Comparison of ENCODE assay signal across 29 cellular contexts in the genomic region with DNA sequence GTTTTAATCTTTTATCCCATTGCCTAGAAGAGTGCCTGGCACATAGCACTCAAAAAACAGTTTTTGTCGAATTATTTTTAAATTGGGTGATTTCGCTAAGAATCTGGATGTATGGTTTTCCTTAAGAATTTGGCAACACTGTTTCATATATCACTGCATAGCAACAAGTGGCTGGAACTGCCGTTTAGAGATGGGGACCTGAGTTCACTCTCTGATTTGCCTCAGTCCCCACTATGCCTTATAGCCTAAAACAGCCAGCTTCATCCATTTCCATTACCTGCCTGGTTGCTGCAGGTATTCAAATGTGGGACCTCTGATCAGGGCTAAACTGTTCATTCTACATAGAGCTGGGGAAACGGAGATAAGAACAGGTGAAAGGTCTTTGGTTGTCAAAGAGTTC. TPM values are rescaled to one million over a fixed set of nuclear protein-coding genes. Genes with fewer than 3 reads are reported as not detected.
DNase-seq lines count a peak whose midpoint lies in the region; ATAC-seq, FAIRE-seq and TF ChIP-seq lines count a peak whose summit lies in the region.
"Had no signal": no experiment of that assay in that cellular context is flagged by ENCODE, and none has a peak within 500 bp of the region (broad histone marks: within the 10 kb centered on the region; RNA-seq: fewer than 3 reads in every experiment).

No MANE protein-coding gene starts in this region.

- H2AFZ ChIP-seq in HepG2 (ENCODE audit: low read length) (no peak overlapping the region), osteoblast (ENCODE audit: low read length) (no peak overlapping the region)

- H3K4me1 ChIP-seq in HepG2 (ENCODE audit: insufficient read depth, low read length) (peaks cover 27% of the 10 kb centered on the region), right lobe of liver (peaks cover 0 to 52% (median 6%) of the 10 kb centered on the region in 4 donors), osteoblast (ENCODE audit: insufficient read depth, low read length) (peaks cover 38% of the 10 kb centered on the region), mucosa of descending colon (ENCODE audit: low read depth) (peaks cover 16% of the 10 kb centered on the region)
- H3K4me1 ChIP-seq: foreskin keratinocyte had no signal

- no peak for TF ChIP-seq CTCF in HepG2 (CRISPR knock-in tag; IDR thresholded peaks at IDR 0.05)
- no peak for TF ChIP-seq CTCF in right lobe of liver (IDR thresholded peaks at IDR 0.05)
- no peak for TF ChIP-seq CTCF in epithelial cell of proximal tubule (conservative IDR thresholded peaks at IDR 0.05; ENCODE audit: low read depth, low read length)
- TF ChIP-seq CTCF in osteoblast (IDR thresholded peaks at IDR 0.05; ENCODE audit: extremely low read depth, low read depth, low read length) = no peak
- no peak for TF ChIP-seq CTCF in mucosa of descending colon (IDR thresholded peaks at IDR 0.05)

- H3K79me2 ChIP-seq in HepG2 (ENCODE audit: insufficient read depth, low read length) = peaks cover 6% of the 10 kb centered on the region
- peaks cover 85% of the 10 kb centered on the region for H3K79me2 ChIP-seq in osteoblast (ENCODE audit: insufficient read depth, low read length)

- ATAC-seq in HepG2 (no peak), right lobe of liver (no peak), GM21737 (IDR thresholded peaks at IDR 0.05; ENCODE audit: unreplicated experiment) (no peak), mucosa of descending colon (no peak)
- ATAC-seq: activated T-cell treated with anti-CD3 and anti-CD28 coated beads, Interleukin-2, amount 50 U/mL, for 4 hours; foreskin keratinocyte; HCT116; stimulated activated naive CD8-positive, alpha-beta T cell treated with anti-CD3 and anti-CD28 coated beads, Interleukin-15, amount 100 ng/mL, for 72 hours had no signal

- POLR2A ChIA-PET in HepG2 (lab: Yijun Ruan, JAX) = no interaction called here

- intact Hi-C loops in HepG2 (cut with micrococcal nuclease; ENCODE audit: unreplicated experiment) (no loop called here), right lobe of liver (cut with DNase I) (no loop called here), mucosa of descending colon (cut with DNase I, micrococcal nuclease) (no loop called here)

- H3K9ac ChIP-seq in HepG2 (ENCODE audit: insufficient read depth, low read depth, low read length) = no peak overlapping the region

- H3K27me3 ChIP-seq in HepG2 (ENCODE audit: control insufficient read depth in 1 of 2, insufficient read depth in 2 of 2, low read length in 2 of 2) (no peaks in the 10 kb centered on the region; a peak in 1 of 5 replicates), right lobe of liver (no peaks in the 10 kb centered on the region), osteoblast (ENCODE audit: insufficient read depth, low read length) (no peaks in the 10 kb centered on the region)
- H3K27me3 ChIP-seq: brain microvascular endothelial cell, foreskin keratinocyte, ovary had no signal

- H3K36me3 ChIP-seq in HepG2 (replicated peaks in 1 of 2; ENCODE audit: control insufficient read depth in 1 of 2, insufficient read depth in 2 of 2, low read length in 2 of 2) = peaks cover 0 to 5% of the 10 kb centered on the region in 2 experiments; a peak in 1 of 5 replicates
- no peaks in the 10 kb centered on the region for H3K36me3 ChIP-seq in right lobe of liver
- no peaks in the 10 kb centered on the region for H3K36me3 ChIP-seq in osteoblast (ENCODE audit: insufficient read depth, low read length)
- H3K36me3 ChIP-seq in mucosa of descending colon (ENCODE audit: low read depth) = no peaks in the 10 kb centered on the region
- H3K36me3 ChIP-seq: brain microvascular endothelial cell, ovary had no signal

- FAIRE-seq in HepG2 (lab: Jason Lieb, UNC) = no peak
- FAIRE-seq: colon, islet of Langerhans, urothelium cell line had no signal

- H4K20me1 ChIP-seq in HepG2 (ENCODE audit: insufficient read depth, low read length) (peaks cover 4% of the 10 kb centered on the region; the same call in 1 of the 2 replicates), osteoblast (ENCODE audit: insufficient read depth, low read length) (peaks cover 21% of the 10 kb centered on the region)

- 94% methylated on average over 4 of the region's 4 CpGs for WGBS in HepG2 (ENCODE audit: low lambda C conversion rate)
- WGBS in right lobe of liver (ENCODE audit: insufficient coverage, low coverage, low lambda C conversion rate, missing lambda C conversion rate) = 55% methylated on average over 4 of the region's 4 CpGs

- peak overlapping the region; percentile 82 for H3K4me2 ChIP-seq in HepG2 (ENCODE audit: low read depth, low read length)
- H3K4me2 ChIP-seq in osteoblast (ENCODE audit: insufficient read depth, low read length) = peak overlapping the region; percentile 90

- CTCF ChIA-PET in HepG2 (lab: Yijun Ruan, JAX; ENCODE audit: low intra/inter-chr PET ratio, low total read pairs) = no interaction called here

- H3K9me3 ChIP-seq in HepG2 (ENCODE audit: low read length) (no peaks in the 10 kb centered on the region), right lobe of liver (no peaks in the 10 kb centered on the region), osteoblast (ENCODE audit: low read depth, low read length) (no peaks in the 10 kb centered on the region), mucosa of descending colon (no peaks in the 10 kb centered on the region)
- H3K9me3 ChIP-seq: ovary had no signal

- no peak for DNase-seq in HepG2 (ENCODE audit: low spot score)
- no peak for DNase-seq in right lobe of liver
- no peak for DNase-seq in epithelial cell of proximal tubule (ENCODE audit: low read depth)
- no peak for DNase-seq in osteoblast (ENCODE audit: insufficient read length, low spot score, missing footprints)
- no peak for DNase-seq in mucosa of descending colon
- DNase-seq in NCI-H1694 (lab: John Stamatoyannopoulos, UW) = no peak
- no peak for DNase-seq in stimulated activated CD4-positive, alpha-beta T cell treated with anti-CD3 and anti-CD28 coated beads, Interleukin-15, amount 100 ng/mL, for 24 hours
- DNase-seq: activated CD4-positive, CD25-positive, alpha-beta regulatory T cell treated with anti-CD3 and anti-CD28 coated beads, Interleukin-2, amount 50 U/mL, for 72 hours; activated T-cell treated with anti-CD3 and anti-CD28 coated beads, Interleukin-2, amount 50 U/mL, for 4 hours; brain microvascular endothelial cell; foreskin keratinocyte; hippocampal formation; NCI-H1417; NCI-H524; ovary; RPMI8226; stimulated activated CD4-positive, alpha-beta T cell treated with anti-CD3 and anti-CD28 coated beads, Interleukin-2, amount 100 ng/mL, for 24 hours; stimulated activated naive CD8-positive, alpha-beta T cell treated with anti-CD3 and anti-CD28 coated beads, Interleukin-15, amount 100 ng/mL, for 72 hours; T-helper 9 cell had no signal

- in situ Hi-C loops in HepG2 (cut with HindIII; ENCODE audit: extremely low pct_ligation_motif_present, low pct_unique_long_range_greater_than_20kb) = no loop called here

- no peak overlapping the region for H3K27ac ChIP-seq in HepG2 (ENCODE audit: extremely low read length, insufficient read depth, low read length)
- H3K27ac ChIP-seq in right lobe of liver = no peak overlapping the region
- H3K27ac ChIP-seq in osteoblast (ENCODE audit: low read depth, low read length) = no peak overlapping the region
- H3K27ac ChIP-seq: brain microvascular endothelial cell, C4-2B, foreskin keratinocyte had no signal

- TF ChIP-seq RAD21 in HepG2 (CRISPR knock-in tag; IDR thresholded peaks at IDR 0.05) = no peak

- H3K4me3 ChIP-seq in HepG2 (replicated peaks in 1 of 3; ENCODE audit: insufficient read depth in 1 of 3, low read depth in 2 of 3, low read length in 3 of 3) (no peak overlapping the region), right lobe of liver (peak overlapping the region in 1 of 3 donors; percentile 94), epithelial cell of proximal tubule (ENCODE audit: low read depth, low read length) (peak overlapping the region; percentile 96), osteoblast (ENCODE audit: insufficient read depth, low read length) (peak overlapping the region; percentile 84), mucosa of descending colon (no peak overlapping the region)
- H3K4me3 ChIP-seq: lung had no signal

- TF ChIP-seq POLR2A in HepG2 (IDR thresholded peaks at IDR 0.05; ENCODE audit: insufficient read depth in 1 of 2, low read depth in 2 of 2, low read length in 2 of 2) = no peak
- no peak for TF ChIP-seq POLR2A in right lobe of liver (IDR thresholded peaks at IDR 0.05)

- TF ChIP-seq EP300 in HepG2 (IDR thresholded peaks at IDR 0.05; ENCODE audit: low read depth in 2 of 2, low read length in 2 of 2) = no peak
- TF ChIP-seq EP300 in HepG2 (CRISPR knock-in tag; IDR thresholded peaks at IDR 0.05; ENCODE audit: borderline replicate concordance) = no peak

- no TSS peak for BruUV-seq in HepG2 (replicated peaks; lab: Mats Ljungman, UMichigan)

RNA-seq across cellular contexts. Expression of gene HEBP1, which starts 1.8 kb away (rescaled TPM):
- total RNA-seq in HepG2 (2016; rRNA removed; fragmentation: Illumina TruSeq; extraction: Trizol) (7.8 and 19.0 TPM in 2 replicates), right lobe of liver (100 to 1,000 TPM in 1 of 6 experiments, 10 to 100 TPM in 5; 45.8 to 100 (median 68.9) TPM), epithelial cell of proximal tubule (12.7 and 13.0 TPM in 2 replicates), osteoblast (16.6 and 20.3 TPM in 2 replicates), mucosa of descending colon (10 to 100 TPM; 46.0 to 68.1 (median 62.1) TPM)
- 2.1 and 2.4 TPM in 2 replicates for total RNA-seq in HepG2 (2016; cell fraction: cytosol; rRNA removed; fragmentation: Illumina TruSeq; extraction: Trizol; ENCODE audit: low read depth)
- total RNA-seq in HepG2 (2016; cell fraction: insoluble cytoplasmic fraction; rRNA removed; fragmentation: Illumina TruSeq; extraction: Trizol) = 6.6 and 16.8 TPM in 2 replicates
- 9.1 and 9.3 TPM in 2 replicates for total RNA-seq in HepG2 (2016; cell fraction: membrane; rRNA removed; fragmentation: Illumina TruSeq; extraction: Trizol)
- total RNA-seq in HepG2 (2016; cell fraction: nucleus; rRNA removed; fragmentation: Illumina TruSeq; extraction: Trizol) = 10.8 and 15.9 TPM in 2 replicates
- 9.4 and 11.0 TPM in 2 replicates for polyA plus RNA-seq in HepG2 (2011; rRNA removed)
- polyA plus RNA-seq in HepG2 (2011; cell fraction: cytosol; rRNA removed) = 10.9 and 12.3 TPM in 2 replicates
- polyA plus RNA-seq in HepG2 (2011; cell fraction: nucleus; rRNA removed) = 5.4 and 6.6 TPM in 2 replicates
- 27.4 and 34.8 TPM in 2 replicates for polyA plus RNA-seq in HepG2 (2012)
- polyA plus RNA-seq in HepG2 (2016; cell fraction: cytosol; fragmentation: Illumina TruSeq; extraction: Trizol; ENCODE audit: low read depth) = 14.7 and 15.9 TPM in 2 replicates
- polyA plus RNA-seq in HepG2 (2016; cell fraction: insoluble cytoplasmic fraction; fragmentation: Illumina TruSeq; extraction: Trizol; ENCODE audit: low read depth) = 48.5 and 53.2 TPM in 2 replicates
- polyA plus RNA-seq in HepG2 (2016; cell fraction: membrane; fragmentation: Illumina TruSeq; extraction: Trizol; ENCODE audit: low read depth) = 23.9 TPM in 2 replicates
- polyA plus RNA-seq in HepG2 (2016; cell fraction: nucleus; fragmentation: Illumina TruSeq; extraction: Trizol; ENCODE audit: insufficient read depth, low read depth) = 33.3 and 37.3 TPM in 2 replicates
- polyA minus RNA-seq in HepG2 (2011; rRNA and poly(A)+ RNA removed; ENCODE audit: low replicate concordance) = 10.4 and 24.7 TPM in 2 replicates
- polyA minus RNA-seq in HepG2 (2011; cell fraction: cytosol; rRNA and poly(A)+ RNA removed) = 12.1 and 17.4 TPM in 2 replicates
- polyA minus RNA-seq in HepG2 (2011; cell fraction: nucleus; rRNA and poly(A)+ RNA removed) = 6.2 and 7.6 TPM in 2 replicates

RNA-seq across cellular contexts. Expression of gene FAM234B, which starts 45.9 kb away (rescaled TPM):
- total RNA-seq in HepG2 (2016; rRNA removed; fragmentation: Illumina TruSeq; extraction: Trizol) = 4.2 and 7.8 TPM in 2 replicates
- 0.81 and 1.1 TPM in 2 replicates for total RNA-seq in HepG2 (2016; cell fraction: cytosol; rRNA removed; fragmentation: Illumina TruSeq; extraction: Trizol; ENCODE audit: low read depth)
- total RNA-seq in HepG2 (2016; cell fraction: insoluble cytoplasmic fraction; rRNA removed; fragmentation: Illumina TruSeq; extraction: Trizol) = 4.7 and 7.7 TPM in 2 replicates
- total RNA-seq in HepG2 (2016; cell fraction: membrane; rRNA removed; fragmentation: Illumina TruSeq; extraction: Trizol) = 2.1 and 2.3 TPM in 2 replicates
- total RNA-seq in HepG2 (2016; cell fraction: nucleus; rRNA removed; fragmentation: Illumina TruSeq; extraction: Trizol) = 7.5 and 9.0 TPM in 2 replicates
- 10.3 and 13.8 TPM in 2 replicates for polyA plus RNA-seq in HepG2 (2011; rRNA removed)
- 8.2 and 8.5 TPM in 2 replicates for polyA plus RNA-seq in HepG2 (2011; cell fraction: cytosol; rRNA removed)
- polyA plus RNA-seq in HepG2 (2011; cell fraction: nucleus; rRNA removed) = 5.0 and 5.6 TPM in 2 replicates
- polyA plus RNA-seq in HepG2 (2012) = 6.4 and 6.6 TPM in 2 replicates
- polyA plus RNA-seq in HepG2 (2016; cell fraction: cytosol; fragmentation: Illumina TruSeq; extraction: Trizol; ENCODE audit: low read depth) = 0.17 and 0.25 TPM in 2 replicates
- 1.9 and 2.1 TPM in 2 replicates for polyA plus RNA-seq in HepG2 (2016; cell fraction: insoluble cytoplasmic fraction; fragmentation: Illumina TruSeq; extraction: Trizol; ENCODE audit: low read depth)
- 0.42 and 0.52 TPM in 2 replicates for polyA plus RNA-seq in HepG2 (2016; cell fraction: membrane; fragmentation: Illumina TruSeq; extraction: Trizol; ENCODE audit: low read depth)
- 5.1 and 6.7 TPM in 2 replicates for polyA plus RNA-seq in HepG2 (2016; cell fraction: nucleus; fragmentation: Illumina TruSeq; extraction: Trizol; ENCODE audit: insufficient read depth, low read depth)
- 17.2 and 40.0 TPM in 2 replicates for polyA minus RNA-seq in HepG2 (2011; rRNA and poly(A)+ RNA removed; ENCODE audit: low replicate concordance)
- polyA minus RNA-seq in HepG2 (2011; cell fraction: cytosol; rRNA and poly(A)+ RNA removed) = 14.2 and 15.6 TPM in 2 replicates
- polyA minus RNA-seq in HepG2 (2011; cell fraction: nucleus; rRNA and poly(A)+ RNA removed) = 15.6 and 20.3 TPM in 2 replicates
- 1 to 10 TPM; 2.9 to 4.8 (median 3.2) TPM for total RNA-seq in right lobe of liver
- 3.8 and 6.4 TPM in 2 replicates for total RNA-seq in epithelial cell of proximal tubule
- total RNA-seq in osteoblast = 3.3 and 5.6 TPM in 2 replicates
- total RNA-seq in mucosa of descending colon = 1 to 10 TPM; 1.4 to 3.4 (median 1.9) TPM

RNA-seq across cellular contexts. Expression of gene GPRC5D, which starts 46.3 kb away (rescaled TPM):
- total RNA-seq in HepG2 (2016; rRNA removed; fragmentation: Illumina TruSeq; extraction: Trizol) (not detected in 2 replicates), right lobe of liver (not detected), epithelial cell of proximal tubule (not detected in 2 replicates), osteoblast (not detected in 2 replicates), mucosa of descending colon (not detected)
- not detected in 2 replicates for total RNA-seq in HepG2 (2016; cell fraction: cytosol; rRNA removed; fragmentation: Illumina TruSeq; extraction: Trizol; ENCODE audit: low read depth)
- total RNA-seq in HepG2 (2016; cell fraction: insoluble cytoplasmic fraction; rRNA removed; fragmentation: Illumina TruSeq; extraction: Trizol) = not detected in 2 replicates
- not detected in 2 replicates for total RNA-seq in HepG2 (2016; cell fraction: membrane; rRNA removed; fragmentation: Illumina TruSeq; extraction: Trizol)
- not detected in 2 replicates for total RNA-seq in HepG2 (2016; cell fraction: nucleus; rRNA removed; fragmentation: Illumina TruSeq; extraction: Trizol)
- not detected in 2 replicates for polyA plus RNA-seq in HepG2 (2011; rRNA removed)
- polyA plus RNA-seq in HepG2 (2011; cell fraction: cytosol; rRNA removed) = 0.12 TPM in 1 of 2 replicates, not detected in the other
- polyA plus RNA-seq in HepG2 (2011; cell fraction: nucleus; rRNA removed) = not detected in 2 replicates
- polyA plus RNA-seq in HepG2 (2012) = 0.31 and 0.55 TPM in 2 replicates
- polyA plus RNA-seq in HepG2 (2016; cell fraction: cytosol; fragmentation: Illumina TruSeq; extraction: Trizol; ENCODE audit: low read depth) = not detected in 2 replicates
- polyA plus RNA-seq in HepG2 (2016; cell fraction: insoluble cytoplasmic fraction; fragmentation: Illumina TruSeq; extraction: Trizol; ENCODE audit: low read depth) = not detected in 2 replicates
- not detected in 2 replicates for polyA plus RNA-seq in HepG2 (2016; cell fraction: membrane; fragmentation: Illumina TruSeq; extraction: Trizol; ENCODE audit: low read depth)
- not detected in 2 replicates for polyA plus RNA-seq in HepG2 (2016; cell fraction: nucleus; fragmentation: Illumina TruSeq; extraction: Trizol; ENCODE audit: insufficient read depth, low read depth)
- polyA minus RNA-seq in HepG2 (2011; rRNA and poly(A)+ RNA removed; ENCODE audit: low replicate concordance) = not detected in 2 replicates
- polyA minus RNA-seq in HepG2 (2011; cell fraction: cytosol; rRNA and poly(A)+ RNA removed) = not detected in 2 replicates
- not detected in 2 replicates for polyA minus RNA-seq in HepG2 (2011; cell fraction: nucleus; rRNA and poly(A)+ RNA removed)
- total RNA-seq: A673; activated T-cell treated with anti-CD3 and anti-CD28 coated beads, Interleukin-2, amount 50 U/mL, for 4 hours; foreskin keratinocyte; lung; M059J; myocyte had no signal
- polyA plus RNA-seq: foreskin keratinocyte had no signal

Comparison
In these comparisons a context has a peak if more than half of its experiments do, and no peak if none do; other contexts are left out.
1. H3K4me3 ChIP-seq: peak in epithelial cell of proximal tubule (single experiment) and osteoblast (single experiment); none in HepG2 (0 of 3) and mucosa of descending colon (single experiment).